8 cellular contexts compared by ENCODE assay signal in genomic region chr10:70355234-70356021, GRCh38. TPM values are rescaled to one million over a fixed set of nuclear protein-coding genes. Genes with fewer than 3 reads are reported as not detected.
DNase-seq lines count a peak whose midpoint lies in the region; ATAC-seq and TF ChIP-seq lines count a peak whose summit lies in the region.

No MANE protein-coding gene starts in this region.

- H3K27me3 Mint-ChIP-seq in activated B cell treated with CpG ODN at 0.5 μM for 24 hours (no peaks in the 10 kb centered on the region), endothelial cell (ENCODE audit: unreplicated experiment) (peaks cover 5% of the 10 kb centered on the region)

- peak overlapping the region; percentile 94 for H3K27ac Mint-ChIP-seq in activated B cell treated with CpG ODN at 0.5 μM for 24 hours
- H3K27ac Mint-ChIP-seq in endothelial cell (ENCODE audit: unreplicated experiment): no peak overlapping the region

- POLR2A ChIA-PET in activated B cell treated with CpG ODN at 0.5 μM for 24 hours (lab: Charles Lee): interaction anchor here (0.8 to 3.5 kb wide), 10 partner anchors 9 to 134 kb away, joined by 3 to 16 read pairs (median 5); partner anchors contain the start of genes EIF4EBP2 and PPA1

- no peaks in the 10 kb centered on the region for H3K36me3 Mint-ChIP-seq in activated B cell treated with CpG ODN at 0.5 μM for 24 hours (ENCODE audit: low read depth)
- H3K36me3 Mint-ChIP-seq in endothelial cell (ENCODE audit: low read depth, unreplicated experiment): no peaks in the 10 kb centered on the region

- CTCF ChIA-PET in activated B cell treated with CpG ODN at 0.5 μM for 24 hours (lab: Charles Lee): interaction anchor here (0.8 to 3.3 kb wide), 7 partner anchors 9 to 134 kb away, joined by 3 to 31 read pairs (median 11); no protein-coding TSS in a partner anchor

- H3K4me3 Mint-ChIP-seq in activated B cell treated with CpG ODN at 0.5 μM for 24 hours: peak overlapping the region; percentile 86
- no peak overlapping the region for H3K4me3 Mint-ChIP-seq in endothelial cell (ENCODE audit: unreplicated experiment)

- intact Hi-C loops in activated B cell treated with CpG ODN at 0.5 μM for 24 hours (cut with micrococcal nuclease): loop anchor here (1.0 kb wide), 4 partner anchors 9 to 122 kb away; partner anchors contain the start of gene PPA1

- TF ChIP-seq CTCF in activated B cell treated with CpG ODN at 0.5 μM for 24 hours (IDR thresholded peaks at IDR 0.05): no peak
- no peak for TF ChIP-seq CTCF in endothelial cell (IDR thresholded peaks at IDR 0.05; ENCODE audit: unreplicated experiment)

- ATAC-seq in HG03066 (IDR thresholded peaks at IDR 0.05; ENCODE audit: low read depth, unreplicated experiment) (peak; percentile 56), activated B cell treated with CpG ODN at 0.5 μM for 24 hours (ENCODE audit: low read depth) (peak; percentile 78)

- in situ Hi-C loops in GM18951 (cut with MboI; ENCODE audit: low sequenced_read_pairs, unreplicated experiment): loop anchor here (5.0 kb wide), 1 partner anchor 123 kb away; the partner anchor contains the start of gene PPA1

- TF ChIP-seq POLR2A in GM18951 (IDR thresholded peaks at IDR 0.05; ENCODE audit: extremely low read depth, insufficient read depth, insufficient read length): peak; percentile 43

- DNase-seq in AML-193 (lab: John Stamatoyannopoulos, UW): peak; percentile 43 to 46
- DNase-seq in activated B cell treated with CpG ODN at 0.5 μM for 24 hours: peak; percentile 36
- DNase-seq in renal cortical epithelial cell (ENCODE audit: low read depth): peak; percentile 25
- DNase-seq in inferior parietal cortex (ENCODE audit: extremely low spot score): no peak
- DNase-seq in endothelial cell (ENCODE audit: low spot score): no peak
- no peak for DNase-seq in NCI-H345 treated with DMSO at 0.1 percent for 48 hours (lab: John Stamatoyannopoulos, UW; ENCODE audit: unreplicated experiment)

- H3K4me1 Mint-ChIP-seq in activated B cell treated with CpG ODN at 0.5 μM for 24 hours (peaks cover 40% of the 10 kb centered on the region), endothelial cell (ENCODE audit: unreplicated experiment) (no peaks in the 10 kb centered on the region)

- H3K9me3 Mint-ChIP-seq in activated B cell treated with CpG ODN at 0.5 μM for 24 hours (no peaks in the 10 kb centered on the region), endothelial cell (ENCODE audit: unreplicated experiment) (no peaks in the 10 kb centered on the region)

RNA-seq across cellular contexts. Expression of gene LRRC20, which starts 27.0 kb away (rescaled TPM):
- total RNA-seq in activated B cell treated with CpG ODN at 0.5 μM for 24 hours: 0.64 and 0.81 TPM in 2 replicates
- 27.4 and 41.8 TPM in 2 replicates for total RNA-seq in renal cortical epithelial cell
- 9.2 TPM for total RNA-seq in endothelial cell (ENCODE audit: unreplicated experiment)

RNA-seq across cellular contexts. Expression of gene EIF4EBP2, which starts 48.5 kb away (rescaled TPM):
- 38.7 and 40.6 TPM in 2 replicates for total RNA-seq in activated B cell treated with CpG ODN at 0.5 μM for 24 hours
- 30.9 and 61.1 TPM in 2 replicates for total RNA-seq in renal cortical epithelial cell
- total RNA-seq in endothelial cell (ENCODE audit: unreplicated experiment): 146 TPM

Comparison
In these comparisons a context has a peak if more than half of its experiments do, and no peak if none do; other contexts are left out.
1. DNase-seq: peak in AML-193 (2 of 2), activated B cell treated with CpG ODN at 0.5 μM for 24 hours (single experiment) and renal cortical epithelial cell (single experiment); none in inferior parietal cortex (single experiment), endothelial cell (single experiment) and NCI-H345 treated with DMSO at 0.1 percent for 48 hours (single experiment).